ENCODE assay signal across 31 cellular contexts in genomic region chr11:24311974-24312373, GRCh38.
"Had no signal": no experiment of that assay in that cellular context is flagged by ENCODE, and none has a peak within 500 bp of the region (broad histone marks: within the 10 kb centered on the region; RNA-seq: fewer than 3 reads in every experiment).

No MANE protein-coding gene starts in this region.

- H3K27me3 Mint-ChIP-seq: activated CD4-positive, alpha-beta memory T cell treated with anti-CD3 and anti-CD28 coated beads, Interleukin-2, amount 10 ng/mL, durations not matched to agents 7 days and 5 days; activated CD8-positive, alpha-beta memory T cell treated with anti-CD3 and anti-CD28 coated beads, Interleukin-2, amount 10 ng/mL, durations not matched to agents 7 days and 5 days; activated naive CD4-positive, alpha-beta T cell treated with anti-CD3 and anti-CD28 coated beads, Interleukin-2, amount 10 ng/mL, durations not matched to agents 7 days and 5 days; activated naive CD8-positive, alpha-beta T cell; activated naive CD8-positive, alpha-beta T cell treated with anti-CD3 and anti-CD28 coated beads, Interleukin-2, amount 50 U/mL, for 24 hours had no signal

- H3K4me3 Mint-ChIP-seq: activated CD4-positive, alpha-beta memory T cell treated with anti-CD3 and anti-CD28 coated beads, Interleukin-2, amount 10 ng/mL, durations not matched to agents 7 days and 5 days; activated CD8-positive, alpha-beta memory T cell treated with anti-CD3 and anti-CD28 coated beads, Interleukin-2, amount 10 ng/mL, durations not matched to agents 7 days and 5 days; activated naive CD4-positive, alpha-beta T cell treated with anti-CD3 and anti-CD28 coated beads, Interleukin-2, amount 10 ng/mL, durations not matched to agents 7 days and 5 days; activated naive CD8-positive, alpha-beta T cell; activated naive CD8-positive, alpha-beta T cell treated with anti-CD3 and anti-CD28 coated beads, Interleukin-2, amount 50 U/mL, for 24 hours had no signal

- H3K27me3 ChIP-seq: brain microvascular endothelial cell, SJCRH30 had no signal

- H3K4me1 ChIP-seq: SJCRH30 had no signal

- H3K27ac Mint-ChIP-seq: activated CD4-positive, alpha-beta memory T cell treated with anti-CD3 and anti-CD28 coated beads, Interleukin-2, amount 10 ng/mL, durations not matched to agents 7 days and 5 days; activated CD8-positive, alpha-beta memory T cell treated with anti-CD3 and anti-CD28 coated beads, Interleukin-2, amount 10 ng/mL, durations not matched to agents 7 days and 5 days; activated naive CD4-positive, alpha-beta T cell treated with anti-CD3 and anti-CD28 coated beads, Interleukin-2, amount 10 ng/mL, durations not matched to agents 7 days and 5 days; activated naive CD8-positive, alpha-beta T cell; activated naive CD8-positive, alpha-beta T cell treated with anti-CD3 and anti-CD28 coated beads, Interleukin-2, amount 50 U/mL, for 24 hours had no signal

- ATAC-seq: activated CD8-positive, alpha-beta memory T cell treated with anti-CD3 and anti-CD28 coated beads, Interleukin-2, amount 10 ng/mL, durations not matched to agents 7 days and 5 days; activated naive CD8-positive, alpha-beta T cell treated with anti-CD3 and anti-CD28 coated beads, Interleukin-2, amount 50 U/mL, for 24 hours; Panc1 had no signal

- H3K36me3 ChIP-seq: brain microvascular endothelial cell, WERI-Rb-1 had no signal

- H3K4me1 Mint-ChIP-seq: activated CD4-positive, alpha-beta memory T cell treated with anti-CD3 and anti-CD28 coated beads, Interleukin-2, amount 10 ng/mL, durations not matched to agents 7 days and 5 days; activated CD8-positive, alpha-beta memory T cell treated with anti-CD3 and anti-CD28 coated beads, Interleukin-2, amount 10 ng/mL, durations not matched to agents 7 days and 5 days; activated naive CD4-positive, alpha-beta T cell treated with anti-CD3 and anti-CD28 coated beads, Interleukin-2, amount 10 ng/mL, durations not matched to agents 7 days and 5 days; activated naive CD8-positive, alpha-beta T cell treated with anti-CD3 and anti-CD28 coated beads, Interleukin-2, amount 50 U/mL, for 24 hours had no signal

- H3K4me3 ChIP-seq: SJCRH30, SK-N-MC had no signal

- H3K36me3 Mint-ChIP-seq: activated CD8-positive, alpha-beta memory T cell treated with anti-CD3 and anti-CD28 coated beads, Interleukin-2, amount 10 ng/mL, durations not matched to agents 7 days and 5 days; activated naive CD4-positive, alpha-beta T cell treated with anti-CD3 and anti-CD28 coated beads, Interleukin-2, amount 10 ng/mL, durations not matched to agents 7 days and 5 days; activated naive CD8-positive, alpha-beta T cell had no signal

- H3K27ac ChIP-seq: SJCRH30, SK-N-MC, WERI-Rb-1 had no signal

- H3K9me3 ChIP-seq: SJCRH30 had no signal

- DNase-seq: activated CD4-positive, alpha-beta memory T cell treated with anti-CD3 and anti-CD28 coated beads, Interleukin-2, amount 10 ng/mL, durations not matched to agents 7 days and 5 days; activated CD4-positive, alpha-beta T cell treated with anti-CD3 and anti-CD28 coated beads for 1 hour; activated CD4-positive, alpha-beta T cell treated with anti-CD3 and anti-CD28 coated beads for 48 hours; activated CD4-positive, CD25-positive, alpha-beta regulatory T cell; activated CD8-positive, alpha-beta memory T cell treated with anti-CD3 and anti-CD28 coated beads for 24 hours; activated CD8-positive, alpha-beta memory T cell treated with anti-CD3 and anti-CD28 coated beads, Interleukin-2, amount 10 ng/mL, durations not matched to agents 7 days and 5 days; activated CD8-positive, alpha-beta memory T cell treated with anti-CD3 and anti-CD28 coated beads, Interleukin-2, amount 50 U/mL, for 48 hours; activated effector memory CD4-positive, alpha-beta T cell treated with Interleukin-2 at 50 U/mL for 16 hours; activated naive CD4-positive, alpha-beta T cell treated with anti-CD3 and anti-CD28 coated beads, Interleukin-2, amount 10 ng/mL, durations not matched to agents 7 days and 5 days; activated naive CD8-positive, alpha-beta T cell treated with anti-CD3 and anti-CD28 coated beads, Interleukin-2, amount 50 U/mL, for 24 hours; activated T-cell treated with anti-CD3 and anti-CD28 coated beads, Interleukin-2, amount 50 U/mL, for 48 hours; anterior cingulate cortex; central memory CD4-positive, alpha-beta T cell; NCI-H1048; NCI-H1105 treated with DMSO at 0.1 percent for 48 hours; NCI-H1436; NCI-H1694; NCI-H1930; NCI-H2081 treated with DMSO at 0.1 percent for 48 hours; NCI-H446 treated with DMSO at 0.1 percent for 48 hours; NCI-H524; NCI-H69; NCI-H82; SHP77; SJCRH30; T1000; WERI-Rb-1 had no signal
